ENCODE assay signal across 9 cellular contexts in the genomic region with DNA sequence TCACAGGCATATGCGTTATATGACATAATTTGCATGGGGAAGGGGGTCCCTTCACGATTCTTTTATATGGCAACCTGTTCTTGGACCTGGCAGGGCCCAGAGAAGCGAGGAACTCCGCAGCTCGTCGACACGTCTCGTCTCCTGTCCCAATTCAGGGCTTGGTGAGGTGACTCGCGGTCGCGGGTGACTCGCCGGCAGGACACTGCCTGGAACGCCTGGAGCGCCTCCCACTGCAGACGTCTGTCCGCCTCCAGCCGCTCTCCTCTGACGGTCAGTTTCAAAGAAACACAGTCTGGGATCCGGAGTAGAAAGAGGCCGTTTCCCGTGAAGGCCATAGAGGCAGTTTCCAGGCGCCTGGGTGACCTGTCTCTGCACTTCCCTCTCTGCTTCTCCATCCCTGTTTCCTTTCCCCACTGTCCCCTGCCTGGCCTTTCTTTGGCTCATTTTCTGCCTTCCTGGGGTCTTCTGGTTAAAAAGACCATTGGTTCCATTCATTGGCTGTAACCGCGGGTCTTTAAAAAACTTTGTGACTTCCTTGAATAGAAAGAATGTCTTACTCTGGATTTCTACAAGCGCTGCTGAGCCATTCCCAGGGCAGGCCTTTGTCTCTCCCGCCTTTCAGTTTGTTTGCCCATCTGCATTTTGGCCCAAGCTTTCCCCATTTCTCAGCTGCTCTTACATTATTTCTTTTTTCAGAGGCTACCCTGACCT. TPM values are rescaled to one million over a fixed set of nuclear protein-coding genes. Genes with fewer than 3 reads are reported as not detected.
DNase-seq lines count a peak whose midpoint lies in the region; TF ChIP-seq lines count a peak whose summit lies in the region.
"Had no signal": no experiment of that assay in that cellular context is flagged by ENCODE, and none has a peak within 500 bp of the region (broad histone marks: within the 10 kb centered on the region; RNA-seq: fewer than 3 reads in every experiment).

No MANE protein-coding gene starts in this region.

- H3K4me3 ChIP-seq in GM08714 (ENCODE audit: low read length) (peak overlapping the region; percentile 90; the same call in 1 of the 2 replicates), retinal pigment epithelial cell (ENCODE audit: low read length) (peak overlapping the region; percentile 82)

- POLR2A ChIA-PET in activated CD4-positive, alpha-beta memory T cell treated with anti-CD3 and anti-CD28 coated beads, Interleukin-2, amount 10 ng/mL, durations not matched to agents 7 days and 5 days (lab: Charles Lee) = interaction anchor here (0.9 to 12.7 kb wide), 6 partner anchors 6 to 112 kb away, joined by 3 to 165 read pairs (median 43); no protein-coding TSS in a partner anchor

- TF ChIP-seq CTCF in retinal pigment epithelial cell (conservative IDR thresholded peaks at IDR 0.05; ENCODE audit: low read depth, low read length) = no peak

- H3K4me1 Mint-ChIP-seq in activated CD4-positive, alpha-beta memory T cell treated with anti-CD3 and anti-CD28 coated beads, Interleukin-2, amount 10 ng/mL, durations not matched to agents 7 days and 5 days = peaks cover 83% of the 10 kb centered on the region

- H3K36me3 Mint-ChIP-seq in activated CD4-positive, alpha-beta memory T cell treated with anti-CD3 and anti-CD28 coated beads, Interleukin-2, amount 10 ng/mL, durations not matched to agents 7 days and 5 days (ENCODE audit: low read depth) = peaks cover 67% of the 10 kb centered on the region

- no peak for DNase-seq in activated CD4-positive, alpha-beta memory T cell treated with anti-CD3 and anti-CD28 coated beads, Interleukin-2, amount 10 ng/mL, durations not matched to agents 7 days and 5 days
- peak; percentile 44 for DNase-seq in hepatic stellate cell (ENCODE audit: low spot score)
- DNase-seq in retinal pigment epithelial cell (ENCODE audit: low read depth) = no peak
- DNase-seq in stimulated activated CD4-positive, alpha-beta T cell treated with anti-CD3 and anti-CD28 coated beads, Interleukin-1b, Interleukin-23, amount 100 ng/mL, for 48 hours = no peak
- no peak for DNase-seq in NCI-H1930 (lab: John Stamatoyannopoulos, UW)
- no peak for DNase-seq in NAMALWA (ENCODE audit: low spot score)
- no peak for DNase-seq in occipital lobe (lab: John Stamatoyannopoulos, UW)

- H3K27me3 Mint-ChIP-seq in activated CD4-positive, alpha-beta memory T cell treated with anti-CD3 and anti-CD28 coated beads, Interleukin-2, amount 10 ng/mL, durations not matched to agents 7 days and 5 days = no peaks in the 10 kb centered on the region

- CTCF ChIA-PET in activated CD4-positive, alpha-beta memory T cell treated with anti-CD3 and anti-CD28 coated beads, Interleukin-2, amount 10 ng/mL, durations not matched to agents 7 days and 5 days (lab: Charles Lee) = interaction anchor here (0.6 to 1.0 kb wide), 3 partner anchors 12 to 99 kb away, joined by 3 to 5 read pairs (median 4); no protein-coding TSS in a partner anchor

- H3K4me3 Mint-ChIP-seq in activated CD4-positive, alpha-beta memory T cell treated with anti-CD3 and anti-CD28 coated beads, Interleukin-2, amount 10 ng/mL, durations not matched to agents 7 days and 5 days = peak overlapping the region; percentile 87

- H3K27ac Mint-ChIP-seq in activated CD4-positive, alpha-beta memory T cell treated with anti-CD3 and anti-CD28 coated beads, Interleukin-2, amount 10 ng/mL, durations not matched to agents 7 days and 5 days = peak overlapping the region; percentile 95

- no peaks in the 10 kb centered on the region for H3K9me3 Mint-ChIP-seq in activated CD4-positive, alpha-beta memory T cell treated with anti-CD3 and anti-CD28 coated beads, Interleukin-2, amount 10 ng/mL, durations not matched to agents 7 days and 5 days

RNA-seq across cellular contexts. Expression of a gene that starts 1.2 kb away (rescaled TPM):
- 100 to 1,000 TPM; 148 to 154 TPM for total RNA-seq in activated CD4-positive, alpha-beta memory T cell treated with anti-CD3 and anti-CD28 coated beads, Interleukin-2, amount 10 ng/mL, durations not matched to agents 7 days and 5 days
- 1.4 TPM for total RNA-seq in occipital lobe

RNA-seq across cellular contexts. Expression of a gene that starts 54.9 kb away (rescaled TPM):
- under 1 TPM; 0.28 to 0.33 TPM for total RNA-seq in activated CD4-positive, alpha-beta memory T cell treated with anti-CD3 and anti-CD28 coated beads, Interleukin-2, amount 10 ng/mL, durations not matched to agents 7 days and 5 days
- total RNA-seq in occipital lobe = 0.78 TPM
- total RNA-seq: HT1080 had no signal

Comparison
In these comparisons a context has a peak if more than half of its experiments do, and no peak if none do; other contexts are left out.
1. RNA of a gene that starts 1.2 kb away (total RNA-seq): 148 to 154 TPM in activated CD4-positive, alpha-beta memory T cell treated with anti-CD3 and anti-CD28 coated beads, Interleukin-2, amount 10 ng/mL, durations not matched to agents 7 days and 5 days; 1.4 TPM in occipital lobe (single experiment); every median in the first group is over 10 times any median in the second.